8 cellular contexts compared by ENCODE assay signal in the genomic region with DNA sequence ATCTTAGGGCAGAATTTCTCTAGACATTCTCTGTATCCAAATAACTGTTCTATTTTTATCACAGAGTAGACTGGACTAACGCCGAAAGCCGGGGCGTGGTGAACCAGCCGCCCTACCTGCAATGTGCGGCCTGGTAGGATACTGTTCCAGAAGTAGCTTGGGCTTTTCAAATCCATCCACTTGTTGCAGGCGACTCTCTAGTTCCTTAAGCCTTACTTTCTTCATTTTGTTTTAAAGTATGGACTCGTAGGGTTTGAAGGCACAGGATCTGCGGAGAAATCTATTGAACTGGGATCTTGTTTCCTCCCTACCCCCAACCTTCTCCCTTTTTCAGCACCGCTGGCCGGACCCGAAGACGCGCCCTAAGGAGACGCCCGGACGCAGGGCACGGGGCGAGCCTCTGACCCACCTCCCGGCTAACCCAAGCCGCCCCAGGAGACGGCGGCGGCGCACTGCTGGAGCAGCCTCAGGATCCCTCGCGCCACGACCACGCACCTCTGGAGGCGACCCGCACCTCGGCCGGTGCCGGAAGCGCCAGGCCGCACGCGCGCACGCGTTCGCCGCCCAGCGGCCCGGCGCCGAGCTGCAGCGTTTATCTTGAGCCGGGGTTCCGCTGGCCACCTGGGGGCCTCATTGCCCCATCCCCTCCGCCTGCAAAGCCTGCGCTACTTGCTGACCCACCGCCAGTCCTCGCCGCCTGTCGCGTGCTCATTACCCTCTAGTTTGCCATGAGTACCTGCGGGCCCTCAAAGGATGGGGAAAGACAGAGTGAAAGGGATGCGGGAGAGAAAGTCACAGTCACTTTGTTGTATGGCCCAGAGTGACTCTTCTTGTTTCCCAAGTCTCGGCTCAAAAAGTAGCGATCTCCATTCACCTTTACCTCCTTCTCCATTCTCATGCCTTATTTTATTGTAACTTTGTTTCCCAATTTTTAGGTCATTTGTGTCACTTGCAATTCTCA. TPM values are rescaled to one million over a fixed set of nuclear protein-coding genes. Genes with fewer than 3 reads are reported as not detected.
DNase-seq lines count a peak whose midpoint lies in the region; ATAC-seq and TF ChIP-seq lines count a peak whose summit lies in the region.

Gene METTL5 (minus strand): TSS at position 533 of the 961 bp plus-strand sequence. CDS start 308 bp downstream, at position 225.

- H3K9me3 ChIP-seq in liver (ENCODE audit: control insufficient read depth in 4 of 4, low read length in 3 of 4) = no peaks in the 10 kb centered on the region

- peak within 1 kb of the TSS; percentile 60 to 99 (median 84) for H3K4me3 ChIP-seq in dorsolateral prefrontal cortex
- peak within 1 kb of the TSS; percentile 82 to 85 (median 83) for H3K4me3 ChIP-seq in liver (ENCODE audit: low read depth in 1 of 3, low read length in 3 of 3)

- no peaks in the 10 kb centered on the region for H3K27me3 ChIP-seq in dorsolateral prefrontal cortex
- H3K27me3 ChIP-seq in liver (ENCODE audit: control insufficient read depth in 4 of 4, insufficient read depth in 4 of 4, low read length in 3 of 4) = no peaks in the 10 kb centered on the region

- TF ChIP-seq CTCF in C4-2B (conservative IDR thresholded peaks at IDR 0.05) (peak; percentile 99), dorsolateral prefrontal cortex (IDR thresholded peaks at IDR 0.05 in 54 of 56, conservative IDR thresholded peaks at IDR 0.05 in 2 of 56; ENCODE audit: low read depth in 1 of 56, partially characterized antibody in 56 of 56) (peak; percentile 76 to 100 (median 99)), liver (IDR thresholded peaks at IDR 0.05; ENCODE audit: low read depth, low read length, missing input control) (peak; percentile 94)

- peaks cover 0 to 3% (median 0%) of the 10 kb centered on the region in 4 donors for H3K36me3 ChIP-seq in liver (ENCODE audit: control insufficient read depth in 4 of 4, insufficient read depth in 3 of 4, low read depth in 1 of 4, low read length in 3 of 4)

- intact Hi-C loops in dorsolateral prefrontal cortex (cut with DNase I) = loop anchor here (1.0 to 10.0 kb wide), 4 partner anchors 50 to 104 kb away; no protein-coding TSS in a partner anchor

- H3K27ac ChIP-seq in C4-2B (peak within 1 kb of the TSS; percentile 74), dorsolateral prefrontal cortex (peak within 1 kb of the TSS in 55 of 59 donors; percentile 4 to 92 (median 74)), liver (ENCODE audit: low read depth in 1 of 2, low read length in 2 of 2) (peak within 1 kb of the TSS; percentile 68 to 78)

- H3K9ac ChIP-seq in liver (ENCODE audit: low read depth in 1 of 2, low read length in 2 of 2) = peak within 1 kb of the TSS; percentile 73 to 86

- TF ChIP-seq RAD21 in liver (IDR thresholded peaks at IDR 0.05) = peak; percentile 76 to 79

- H3K4me1 ChIP-seq in liver (ENCODE audit: control insufficient read depth in 4 of 4, insufficient read depth in 4 of 4, low read length in 3 of 4) = peaks cover 7 to 38% (median 27%) of the 10 kb centered on the region in 4 donors

- ATAC-seq in GM19324 (IDR thresholded peaks at IDR 0.05; ENCODE audit: low FRiP score, unreplicated experiment) = peak; percentile 64
- peak; percentile 51 for ATAC-seq in HG03469 (IDR thresholded peaks at IDR 0.05; ENCODE audit: unreplicated experiment)

- WGBS in liver = 2% methylated on average over 61 of the region's 61 CpGs

- DNase-seq in NCI-H748 (lab: John Stamatoyannopoulos, UW; ENCODE audit: unreplicated experiment) (peak; percentile 91), dorsolateral prefrontal cortex (peak; percentile 70 to 89 (median 78))
- peak; percentile 80 to 85 for DNase-seq in activated CD4-positive, alpha-beta T cell treated with anti-CD3 and anti-CD28 coated beads, Interleukin-2, amount 50 U/mL, for 48 hours
- peak; percentile 81 for DNase-seq in stimulated activated CD4-positive, alpha-beta T cell treated with anti-CD3 and anti-CD28 coated beads, Interleukin-4, amount 100 ng/mL, for 24 hours

TF ChIP-seq in liver, 16 proteins besides CTCF, POLR2A, EP300 and RAD21:
- TF ChIP-seq GABPA (IDR thresholded peaks at IDR 0.05 in 1 of 2, conservative IDR thresholded peaks at IDR 0.05 in 1 of 2) (no peak), SP1 (IDR thresholded peaks at IDR 0.05) (no peak), REST (IDR thresholded peaks at IDR 0.05) (peak; percentile 96), MAX (IDR thresholded peaks at IDR 0.05) (no peak), TAF1 (conservative IDR thresholded peaks at IDR 0.05) (no peak), ZBTB33 (IDR thresholded peaks at IDR 0.05) (no peak)

RNA-seq across cellular contexts. Expression of gene METTL5, which starts in this region (rescaled TPM):
- total RNA-seq in dorsolateral prefrontal cortex = 10 to 100 TPM; 26.8 to 69.9 (median 47.5) TPM
- total RNA-seq in liver = 10 to 100 TPM; 15.4 to 25.7 TPM
- 10 to 100 TPM; 19.9 to 35.6 TPM for polyA plus RNA-seq in liver

Comparison
In these comparisons a context has a peak if more than half of its experiments do, and no peak if none do; other contexts are left out.
1. Peak in every context shown above with its lines: DNase-seq, ATAC-seq, H3K4me3 ChIP-seq and H3K27ac ChIP-seq.